In the genomic region with DNA sequence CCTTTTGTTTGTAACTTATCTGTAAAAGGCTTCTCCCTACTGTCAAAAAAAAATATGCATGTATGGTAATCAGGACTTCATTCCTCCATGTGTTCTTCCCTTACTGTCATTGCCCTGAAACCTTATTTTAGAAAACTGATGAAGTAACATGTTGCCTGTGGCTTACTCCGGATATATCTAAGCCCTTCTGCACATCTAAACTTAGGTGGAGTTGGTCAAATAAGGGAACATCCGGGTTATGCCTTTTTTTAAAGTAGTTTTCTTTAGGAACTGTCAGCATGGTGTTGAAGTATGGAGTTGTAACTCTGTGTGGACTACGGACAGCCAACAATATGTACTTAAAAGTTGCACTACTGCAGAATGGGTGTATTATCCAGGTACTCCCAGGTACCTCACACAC, we compare ENCODE assay signal across 19 cellular contexts. TPM values are rescaled to one million over a fixed set of nuclear protein-coding genes. Genes with fewer than 3 reads are reported as not detected.
DNase-seq lines count a peak whose midpoint lies in the region; ATAC-seq lines count a peak whose summit lies in the region.
"Had no signal": no experiment of that assay in that cellular context is flagged by ENCODE, and none has a peak within 500 bp of the region (broad histone marks: within the 10 kb centered on the region; RNA-seq: fewer than 3 reads in every experiment).

No MANE protein-coding gene starts in this region.

- no peak for DNase-seq in activated naive CD4-positive, alpha-beta T cell treated with anti-CD3 and anti-CD28 coated beads, Interleukin-2, amount 50 U/mL, for 16 hours
- DNase-seq in MV-4-11 (lab: John Stamatoyannopoulos, UW) (peak; percentile 96), Karpas-422 (no peak), NCI-H1436 treated with DMSO at 0.1 percent for 48 hours (lab: John Stamatoyannopoulos, UW) (no peak), SJCRH30 (no peak)
- DNase-seq: amygdala, HCEC 1CT, mesenchymal stem cell, NCI-H1417 treated with DMSO at 0.1 percent for 48 hours, NCI-H510A treated with DMSO at 0.1 percent for 48 hours, small intestine, stomach had no signal

- H3K4me3 Mint-ChIP-seq in activated naive CD4-positive, alpha-beta T cell treated with anti-CD3 and anti-CD28 coated beads, Interleukin-2, amount 50 U/mL, for 24 hours: peak overlapping the region; percentile 60
- H3K4me3 Mint-ChIP-seq in activated T-helper 17 cell treated with anti-CD3 and anti-CD28 coated beads, Interleukin-2, amount 50 U/mL, for 72 hours: peak overlapping the region; percentile 57

- H3K9me3 ChIP-seq in Karpas-422 (ENCODE audit: low read length) (no peaks in the 10 kb centered on the region), SJCRH30 (replicated peaks) (no peaks in the 10 kb centered on the region)
- H3K9me3 ChIP-seq: stomach had no signal

- H3K9me3 Mint-ChIP-seq in activated naive CD4-positive, alpha-beta T cell treated with anti-CD3 and anti-CD28 coated beads, Interleukin-2, amount 50 U/mL, for 24 hours: no peaks in the 10 kb centered on the region
- H3K9me3 Mint-ChIP-seq in activated T-helper 17 cell treated with anti-CD3 and anti-CD28 coated beads, Interleukin-2, amount 50 U/mL, for 72 hours: no peaks in the 10 kb centered on the region
- H3K9me3 Mint-ChIP-seq: IgD-negative memory B cell had no signal

- no peaks in the 10 kb centered on the region for H3K27me3 Mint-ChIP-seq in activated naive CD4-positive, alpha-beta T cell treated with anti-CD3 and anti-CD28 coated beads, Interleukin-2, amount 50 U/mL, for 24 hours
- H3K27me3 Mint-ChIP-seq in activated T-helper 17 cell treated with anti-CD3 and anti-CD28 coated beads, Interleukin-2, amount 50 U/mL, for 72 hours: no peaks in the 10 kb centered on the region
- H3K27me3 Mint-ChIP-seq: IgD-negative memory B cell had no signal

- H3K4me1 Mint-ChIP-seq in activated naive CD4-positive, alpha-beta T cell treated with anti-CD3 and anti-CD28 coated beads, Interleukin-2, amount 50 U/mL, for 24 hours: peaks cover 87% of the 10 kb centered on the region
- H3K4me1 Mint-ChIP-seq in activated T-helper 17 cell treated with anti-CD3 and anti-CD28 coated beads, Interleukin-2, amount 50 U/mL, for 72 hours: peaks cover 53% of the 10 kb centered on the region

- no peak overlapping the region for H2AFZ ChIP-seq in Karpas-422 (ENCODE audit: low read length)

- peaks cover 42% of the 10 kb centered on the region for H4K20me1 ChIP-seq in Karpas-422 (ENCODE audit: insufficient read depth, low read depth, low read length)

- H3K4me1 ChIP-seq in urinary bladder (ENCODE audit: insufficient read depth): peaks cover 3% of the 10 kb centered on the region
- peaks cover 60% of the 10 kb centered on the region for H3K4me1 ChIP-seq in Karpas-422 (ENCODE audit: low read length)
- H3K4me1 ChIP-seq in SJCRH30: peaks cover 2% of the 10 kb centered on the region; the same call in 1 of the 2 replicates

- H3K27ac Mint-ChIP-seq in activated naive CD4-positive, alpha-beta T cell treated with anti-CD3 and anti-CD28 coated beads, Interleukin-2, amount 50 U/mL, for 24 hours: peak overlapping the region; percentile 43
- peak overlapping the region; percentile 94 for H3K27ac Mint-ChIP-seq in activated T-helper 17 cell treated with anti-CD3 and anti-CD28 coated beads, Interleukin-2, amount 50 U/mL, for 72 hours

- H3K27ac ChIP-seq in urinary bladder (ENCODE audit: low read depth): peak overlapping the region; percentile 2
- H3K27ac ChIP-seq in Karpas-422 (ENCODE audit: low read length): no peak overlapping the region
- H3K27ac ChIP-seq in SJCRH30: no peak overlapping the region
- H3K27ac ChIP-seq: coronary artery, epithelial cell of prostate, stomach had no signal

- H3K27me3 ChIP-seq in Karpas-422 (ENCODE audit: low read length) (no peaks in the 10 kb centered on the region), SJCRH30 (no peaks in the 10 kb centered on the region)
- H3K27me3 ChIP-seq: stomach had no signal

- no peaks in the 10 kb centered on the region for H3K9me2 ChIP-seq in Karpas-422 (replicated peaks; ENCODE audit: insufficient read depth, low read length)

- H3K36me3 ChIP-seq in urinary bladder (ENCODE audit: insufficient read depth) (no peaks in the 10 kb centered on the region), Karpas-422 (ENCODE audit: insufficient read depth, low read length) (peaks cover 59% of the 10 kb centered on the region), SJCRH30 (peaks cover 23% of the 10 kb centered on the region)

- H3K36me3 Mint-ChIP-seq in activated naive CD4-positive, alpha-beta T cell treated with anti-CD3 and anti-CD28 coated beads, Interleukin-2, amount 50 U/mL, for 24 hours: peaks cover 32% of the 10 kb centered on the region
- peaks cover 100% of the 10 kb centered on the region for H3K36me3 Mint-ChIP-seq in activated T-helper 17 cell treated with anti-CD3 and anti-CD28 coated beads, Interleukin-2, amount 50 U/mL, for 72 hours (ENCODE audit: low read depth)

- H3K79me2 ChIP-seq in Karpas-422 (ENCODE audit: low read length): peaks cover 97% of the 10 kb centered on the region

- no peak overlapping the region for H3K4me2 ChIP-seq in Karpas-422 (ENCODE audit: low read depth, low read length, poor library complexity, severe bottlenecking)

- 69% methylated on average over 3 of the region's 3 CpGs for WGBS in urinary bladder

- no peak overlapping the region for H3K4me3 ChIP-seq in urinary bladder (ENCODE audit: low read depth, low read length)
- H3K4me3 ChIP-seq in Karpas-422 (ENCODE audit: low read length): no peak overlapping the region
- H3K4me3 ChIP-seq in SJCRH30: no peak overlapping the region
- H3K4me3 ChIP-seq: coronary artery, stomach had no signal

- ATAC-seq in activated T-helper 17 cell treated with anti-CD3 and anti-CD28 coated beads, Interleukin-2, amount 50 U/mL, for 72 hours (replicated peaks): no peak
- ATAC-seq: Panc1 had no signal

- H3K9ac ChIP-seq in Karpas-422 (ENCODE audit: low read length): no peak overlapping the region

RNA-seq across cellular contexts. Expression of gene SAR1A, which starts 6.1 kb away (rescaled TPM):
- 10 to 100 TPM; 70.0 to 92.2 TPM for total RNA-seq in activated T-helper 17 cell treated with anti-CD3 and anti-CD28 coated beads, Interleukin-2, amount 50 U/mL, for 72 hours
- 218 TPM for total RNA-seq in urinary bladder
- 49.4 TPM for polyA plus RNA-seq in urinary bladder
- 49.6 and 78.9 TPM in 2 replicates for total RNA-seq in Karpas-422 (2014; rRNA removed; shearing (Covaris generic); ENCODE audit: low replicate concordance)
- 128 and 133 TPM in 2 replicates for total RNA-seq in SJCRH30 (2014; rRNA removed; shearing (Covaris generic))

RNA-seq across cellular contexts. Expression of gene TYSND1, which starts 17.7 kb away (rescaled TPM):
- 10 to 100 TPM in 1 of 2 donors, 1 to 10 TPM in 1; 9.6 to 16.4 TPM for total RNA-seq in activated T-helper 17 cell treated with anti-CD3 and anti-CD28 coated beads, Interleukin-2, amount 50 U/mL, for 72 hours
- 7.2 TPM for total RNA-seq in urinary bladder
- polyA plus RNA-seq in urinary bladder: 11.7 TPM
- 23.6 and 38.2 TPM in 2 replicates for total RNA-seq in Karpas-422 (2014; rRNA removed; shearing (Covaris generic); ENCODE audit: low replicate concordance)
- total RNA-seq in SJCRH30 (2014; rRNA removed; shearing (Covaris generic)): 5.8 and 6.4 TPM in 2 replicates

RNA-seq across cellular contexts. Expression of gene AIFM2, which starts 31.6 kb away (rescaled TPM):
- total RNA-seq in activated T-helper 17 cell treated with anti-CD3 and anti-CD28 coated beads, Interleukin-2, amount 50 U/mL, for 72 hours: 10 to 100 TPM; 11.3 to 14.3 TPM
- total RNA-seq in urinary bladder: 1.7 TPM
- 17.1 TPM for polyA plus RNA-seq in urinary bladder
- 5.7 and 8.9 TPM in 2 replicates for total RNA-seq in Karpas-422 (2014; rRNA removed; shearing (Covaris generic); ENCODE audit: low replicate concordance)
- total RNA-seq in SJCRH30 (2014; rRNA removed; shearing (Covaris generic)): 1.5 and 1.8 TPM in 2 replicates
